Comparison of ENCODE assay signal across 11 cellular contexts in the genomic region with DNA sequence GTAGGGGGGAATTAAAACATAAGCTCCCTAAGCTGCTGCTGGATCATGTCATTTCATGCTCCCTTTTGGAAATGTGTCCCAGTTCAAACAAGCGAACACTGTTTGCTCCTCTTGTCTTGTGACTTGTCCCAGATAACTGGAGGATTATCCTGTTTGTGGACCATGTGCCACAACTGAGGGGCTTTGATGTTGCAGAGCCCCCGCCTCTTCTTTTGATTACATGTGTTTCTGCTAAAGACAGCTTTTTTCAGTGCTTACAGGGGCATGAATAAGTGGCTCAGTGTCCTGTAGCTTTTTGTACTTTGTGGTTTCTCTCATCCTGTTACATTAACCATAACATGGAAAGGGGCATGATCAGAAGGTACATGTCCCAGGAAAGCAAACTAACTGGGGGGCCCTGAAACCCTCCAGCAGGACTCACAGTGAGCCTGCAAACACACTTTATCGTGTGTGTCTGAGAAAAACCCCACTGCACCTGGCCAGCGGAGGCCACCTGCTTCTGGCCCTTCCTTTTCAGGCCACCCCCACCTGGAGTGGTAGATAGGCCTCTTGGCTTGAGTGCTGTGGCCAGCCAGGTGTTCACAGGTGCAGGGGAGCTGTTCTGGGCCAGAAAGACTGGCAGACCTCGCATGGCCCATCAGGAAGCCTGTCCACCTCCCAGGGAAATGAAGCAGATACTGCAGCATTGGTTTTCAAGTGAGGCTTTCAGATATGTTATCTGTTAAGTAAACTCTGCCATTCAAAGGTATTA.
DNase-seq lines count a peak whose midpoint lies in the region; ATAC-seq and TF ChIP-seq lines count a peak whose summit lies in the region.
"Had no signal": no experiment of that assay in that cellular context is flagged by ENCODE, and none has a peak within 500 bp of the region (broad histone marks: within the 10 kb centered on the region; RNA-seq: fewer than 3 reads in every experiment).

No MANE protein-coding gene starts in this region.

- no peaks in the 10 kb centered on the region for H3K36me3 ChIP-seq in body of pancreas (replicated peaks in 1 of 2; ENCODE audit: insufficient read depth in 1 of 2, low read depth in 2 of 2)
- H3K36me3 ChIP-seq in muscle layer of colon (ENCODE audit: insufficient read depth, low read length): peaks cover 23% of the 10 kb centered on the region
- no peaks in the 10 kb centered on the region for H3K36me3 ChIP-seq in vagina

- intact Hi-C loops in body of pancreas (cut with DNase I) (no loop called here), vagina (cut with DNase I) (no loop called here)

- peak; percentile 33 to 82 for DNase-seq in NCI-H2081 (lab: John Stamatoyannopoulos, UW)
- no peak for DNase-seq in NCI-H2081 treated with DMSO at 0.1 percent for 48 hours (lab: John Stamatoyannopoulos, UW)
- DNase-seq in body of pancreas: peak; percentile 90 to 96 (median 95)
- no peak for DNase-seq in vagina (ENCODE audit: extremely low spot score in 2 of 2)
- DNase-seq in naive thymus-derived CD8-positive, alpha-beta T cell: no peak
- DNase-seq: activated CD4-positive, alpha-beta T cell treated with anti-CD3 and anti-CD28 coated beads, Interleukin-2, amount 50 U/mL, for 48 hours; brain microvascular endothelial cell; glutamatergic neuron had no signal

- H3K27ac Mint-ChIP-seq in naive thymus-derived CD8-positive, alpha-beta T cell: no peak overlapping the region

- peak overlapping the region; percentile 7 for H3K9ac ChIP-seq in muscle layer of colon (ENCODE audit: low read length)

- no peaks in the 10 kb centered on the region for H3K27me3 ChIP-seq in body of pancreas
- no peaks in the 10 kb centered on the region for H3K27me3 ChIP-seq in muscle layer of colon (ENCODE audit: control insufficient read depth in 1 of 2, insufficient read depth in 2 of 2, low read length in 2 of 2)
- no peaks in the 10 kb centered on the region for H3K27me3 ChIP-seq in vagina
- H3K27me3 ChIP-seq: brain microvascular endothelial cell had no signal

- H3K9me3 ChIP-seq in body of pancreas: no peaks in the 10 kb centered on the region
- H3K9me3 ChIP-seq in muscle layer of colon (ENCODE audit: low read length): no peaks in the 10 kb centered on the region
- no peaks in the 10 kb centered on the region for H3K9me3 ChIP-seq in vagina

- TF ChIP-seq CTCF in body of pancreas (IDR thresholded peaks at IDR 0.05) (no peak), vagina (IDR thresholded peaks at IDR 0.05) (no peak)

- TF ChIP-seq POLR2A in body of pancreas (IDR thresholded peaks at IDR 0.05) (peak in 2 of 3 donors; percentile 67 to 75), vagina (IDR thresholded peaks at IDR 0.05) (no peak)

- ATAC-seq in body of pancreas: peak; percentile 85
- ATAC-seq in activated CD4-positive, CD25-positive, alpha-beta regulatory T cell treated with anti-CD3 and anti-CD28 coated beads, Interleukin-2, amount 50 U/mL, for 24 hours: no peak
- ATAC-seq in naive thymus-derived CD8-positive, alpha-beta T cell: no peak
- no peak for ATAC-seq in HG02938 (IDR thresholded peaks at IDR 0.05; ENCODE audit: unreplicated experiment)

- H3K27ac ChIP-seq in body of pancreas (peak overlapping the region; percentile 89 to 96 (median 92)), muscle layer of colon (ENCODE audit: low read depth, low read length) (peak overlapping the region; percentile 69), vagina (peak overlapping the region; percentile 45)
- H3K27ac ChIP-seq: brain microvascular endothelial cell had no signal

- no peak overlapping the region for H3K4me3 Mint-ChIP-seq in naive thymus-derived CD8-positive, alpha-beta T cell

- H3K4me1 ChIP-seq in body of pancreas (peaks cover 89% of the 10 kb centered on the region), muscle layer of colon (ENCODE audit: insufficient read depth, low read length) (peaks cover 85% of the 10 kb centered on the region), vagina (peaks cover 87% of the 10 kb centered on the region)

- 17 to 20% methylated on average over 5 of the region's 5 CpGs for WGBS in body of pancreas, 2 donors

- H3K4me3 ChIP-seq in body of pancreas (no peak overlapping the region), muscle layer of colon (ENCODE audit: low read depth in 1 of 2, low read length in 2 of 2) (no peak overlapping the region), vagina (no peak overlapping the region)

- peaks cover 0 to 9% (median 4%) of the 10 kb centered on the region in 3 donors for H3K36me3 Mint-ChIP-seq in naive thymus-derived CD8-positive, alpha-beta T cell

- no peaks in the 10 kb centered on the region for H3K9me3 Mint-ChIP-seq in naive thymus-derived CD8-positive, alpha-beta T cell

- peaks cover 0 to 15% (median under 1%) of the 10 kb centered on the region in 4 donors for H3K4me1 Mint-ChIP-seq in naive thymus-derived CD8-positive, alpha-beta T cell

- H3K27me3 Mint-ChIP-seq in naive thymus-derived CD8-positive, alpha-beta T cell: no peaks in the 10 kb centered on the region

- POLR2A ChIA-PET in naive thymus-derived CD8-positive, alpha-beta T cell (lab: Charles Lee): no interaction called here

Comparison
In these comparisons a context has a peak if more than half of its experiments do, and no peak if none do; other contexts are left out.
1. DNase-seq: peak in NCI-H2081 (2 of 2) and body of pancreas (4 of 4); none in NCI-H2081 treated with DMSO at 0.1 percent for 48 hours (single experiment), vagina (0 of 2) and naive thymus-derived CD8-positive, alpha-beta T cell (0 of 10).
2. POLR2A ChIP-seq: peak in body of pancreas (2 of 3); none in vagina (0 of 2).
3. Peak in every context shown above with its lines, with median percentiles within 50 percentile points of each other: H3K27ac ChIP-seq.